15 cellular contexts compared by ENCODE assay signal in genomic region chr2:172308253-172308935, GRCh38.
DNase-seq lines count a peak whose midpoint lies in the region; ATAC-seq and TF ChIP-seq lines count a peak whose summit lies in the region.
"Had no signal": no experiment of that assay in that cellular context is flagged by ENCODE, and none has a peak within 500 bp of the region (broad histone marks: within the 10 kb centered on the region; RNA-seq: fewer than 3 reads in every experiment).

No MANE protein-coding gene starts in this region.

- H3K4me1 Mint-ChIP-seq in neural crest cell = peaks cover 6% of the 10 kb centered on the region
- H3K4me1 Mint-ChIP-seq in Calu3 (ENCODE audit: low read depth, unreplicated experiment) = peaks cover 6% of the 10 kb centered on the region

- H3K4me1 ChIP-seq in foreskin keratinocyte = peaks cover 13% of the 10 kb centered on the region
- H3K4me1 ChIP-seq: colonic mucosa had no signal

- ATAC-seq in foreskin keratinocyte (peak; percentile 61), HG02798 (IDR thresholded peaks at IDR 0.05; ENCODE audit: poor library complexity, unreplicated experiment) (no peak), left lobe of liver (no peak)
- ATAC-seq: activated CD4-positive, CD25-positive, alpha-beta regulatory T cell treated with anti-CD3 and anti-CD28 coated beads, Interleukin-2, amount 50 U/mL, for 24 hours; naive thymus-derived CD8-positive, alpha-beta T cell had no signal

- DNase-seq in NCI-H146 (lab: John Stamatoyannopoulos, UW) (peak; percentile 84), NCI-H748 (lab: John Stamatoyannopoulos, UW; ENCODE audit: unreplicated experiment) (peak; percentile 94), foreskin keratinocyte (peak in 1 of 2 donors; percentile 74), neural crest cell (ENCODE audit: low read depth, low spot score) (no peak), Calu3 (no peak), left lobe of liver (ENCODE audit: low spot score) (no peak)
- DNase-seq: activated gamma-delta T cell; naive thymus-derived CD8-positive, alpha-beta T cell; NCI-H2107; SHP77 had no signal

- H3K27me3 Mint-ChIP-seq in neural crest cell (ENCODE audit: low read depth) (no peaks in the 10 kb centered on the region), Calu3 (ENCODE audit: unreplicated experiment) (no peaks in the 10 kb centered on the region)

- no TSS peak for BruUV-seq in Calu3 (replicated peaks; lab: Mats Ljungman, UMichigan)

- H3K27me3 ChIP-seq in foreskin keratinocyte = no peaks in the 10 kb centered on the region
- H3K27me3 ChIP-seq: colonic mucosa had no signal

- H3K9me3 Mint-ChIP-seq in neural crest cell (no peaks in the 10 kb centered on the region), Calu3 (ENCODE audit: low read depth, unreplicated experiment) (no peaks in the 10 kb centered on the region)
- H3K9me3 Mint-ChIP-seq: naive thymus-derived CD8-positive, alpha-beta T cell; T-helper 1 cell treated with Interleukin-12 subunit alpha and Interleukin-12 subunit beta and Interleukin-4 antibody, amounts not matched to agents 30 μg/mL and 1 μg/mL, for 36 hours had no signal

- peak overlapping the region; percentile 43 for H3K27ac Mint-ChIP-seq in neural crest cell (ENCODE audit: unreplicated experiment)
- no peak overlapping the region for H3K27ac Mint-ChIP-seq in Calu3 (ENCODE audit: unreplicated experiment)
- H3K27ac Mint-ChIP-seq: T-helper 1 cell treated with Interleukin-12 subunit alpha and Interleukin-12 subunit beta and Interleukin-4 antibody, amounts not matched to agents 30 μg/mL and 1 μg/mL, for 36 hours had no signal

- CTCF ChIA-PET in Calu3 (lab: Charles Lee) = no interaction called here

- TF ChIP-seq CTCF in foreskin keratinocyte (conservative IDR thresholded peaks at IDR 0.05) (peak; percentile 15), neural crest cell (conservative IDR thresholded peaks at IDR 0.05) (no peak), Calu3 (IDR thresholded peaks at IDR 0.05; ENCODE audit: unreplicated experiment) (no peak)

- no peaks in the 10 kb centered on the region for H3K36me3 Mint-ChIP-seq in neural crest cell (ENCODE audit: low read depth)
- H3K36me3 Mint-ChIP-seq in Calu3 (ENCODE audit: insufficient read depth, unreplicated experiment) = no peaks in the 10 kb centered on the region
- H3K36me3 Mint-ChIP-seq: naive thymus-derived CD8-positive, alpha-beta T cell had no signal

- H3K27ac ChIP-seq in foreskin keratinocyte = peak overlapping the region; percentile 53
- H3K27ac ChIP-seq: C4-2B, colonic mucosa had no signal

- no peak overlapping the region for H3K4me3 Mint-ChIP-seq in neural crest cell
- H3K4me3 Mint-ChIP-seq in Calu3 (ENCODE audit: low read depth, unreplicated experiment) = no peak overlapping the region
- H3K4me3 Mint-ChIP-seq: naive thymus-derived CD8-positive, alpha-beta T cell; T-helper 1 cell treated with Interleukin-12 subunit alpha and Interleukin-12 subunit beta and Interleukin-4 antibody, amounts not matched to agents 30 μg/mL and 1 μg/mL, for 36 hours had no signal

- intact Hi-C loops in Calu3 (cut with micrococcal nuclease; ENCODE audit: unreplicated experiment) = no loop called here

Comparison
In these comparisons a context has a peak if more than half of its experiments do, and no peak if none do; other contexts are left out.
1. DNase-seq: peak in NCI-H146 (single experiment) and NCI-H748 (single experiment); none in neural crest cell (single experiment), Calu3 (single experiment) and left lobe of liver (single experiment).